10 cellular contexts compared by ENCODE assay signal in the genomic region with DNA sequence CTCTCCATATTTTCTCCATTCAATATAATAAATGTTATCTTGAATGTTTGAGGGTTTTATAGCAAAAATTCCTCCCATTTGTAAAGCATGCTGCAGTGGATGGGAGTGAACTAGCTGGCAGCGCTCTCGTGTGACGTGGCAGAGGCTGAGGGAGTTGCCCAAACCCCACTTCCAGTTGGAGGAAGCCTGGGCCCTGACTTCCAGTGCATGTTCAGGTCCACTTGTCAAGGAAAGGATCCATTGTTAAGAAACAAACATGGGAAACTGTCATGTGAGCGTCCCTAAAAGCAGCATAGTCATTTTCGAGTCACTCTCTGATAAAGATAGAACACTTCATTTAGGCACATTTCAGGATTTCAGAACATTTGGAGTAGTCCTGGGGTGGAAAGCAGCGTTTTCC.
DNase-seq lines count a peak whose midpoint lies in the region; ATAC-seq and TF ChIP-seq lines count a peak whose summit lies in the region.
"Had no signal": no experiment of that assay in that cellular context is flagged by ENCODE, and none has a peak within 500 bp of the region (broad histone marks: within the 10 kb centered on the region; RNA-seq: fewer than 3 reads in every experiment).

No MANE protein-coding gene starts in this region.

- H3K4me1 ChIP-seq in esophagus muscularis mucosa = peaks cover 13 to 34% (median 29%) of the 10 kb centered on the region in 4 donors
- H3K4me1 ChIP-seq in neural progenitor cell = peaks cover 14% of the 10 kb centered on the region

- TF ChIP-seq EP300 in esophagus muscularis mucosa (IDR thresholded peaks at IDR 0.05) = no peak

- peak; percentile 4; the same call in 2 of the 3 replicates for ATAC-seq in SK-N-SH treated with all-trans-retinoic acid at 6 μM for 48 hours

- peak overlapping the region; percentile 48 for H3K4me3 Mint-ChIP-seq in neural progenitor cell
- H3K4me3 Mint-ChIP-seq: naive B cell had no signal

- TF ChIP-seq POLR2A in esophagus muscularis mucosa (IDR thresholded peaks at IDR 0.05; ENCODE audit: low read depth) = no peak

- H3K27ac ChIP-seq in esophagus muscularis mucosa (replicated peaks in 1 of 4) (peak overlapping the region in 3 of 4 donors; percentile 6 to 26 (median 12)), neural progenitor cell (no peak overlapping the region)

- H3K27me3 ChIP-seq in esophagus muscularis mucosa (no peaks in the 10 kb centered on the region), neural progenitor cell (no peaks in the 10 kb centered on the region)

- H3K9me3 ChIP-seq in esophagus muscularis mucosa (no peaks in the 10 kb centered on the region), neural progenitor cell (ENCODE audit: low read depth) (no peaks in the 10 kb centered on the region)

- TF ChIP-seq CTCF in AG10803 (conservative IDR thresholded peaks at IDR 0.05; ENCODE audit: low read length) (no peak), esophagus muscularis mucosa (IDR thresholded peaks at IDR 0.05) (no peak), neural progenitor cell (IDR thresholded peaks at IDR 0.05) (no peak)

- H3F3A ChIP-seq in neural progenitor cell (ENCODE audit: low read depth) = no peaks in the 10 kb centered on the region

- H3K27me3 Mint-ChIP-seq in neural progenitor cell (ENCODE audit: insufficient read depth, low read depth) = peaks cover 4% of the 10 kb centered on the region
- H3K27me3 Mint-ChIP-seq: naive B cell had no signal

- H3K36me3 ChIP-seq in esophagus muscularis mucosa (no peaks in the 10 kb centered on the region), neural progenitor cell (no peaks in the 10 kb centered on the region)

- H3K9ac ChIP-seq in neural progenitor cell = no peak overlapping the region

- no peaks in the 10 kb centered on the region for H3K79me2 ChIP-seq in neural progenitor cell (ENCODE audit: low read depth)

- H3K36me3 Mint-ChIP-seq in neural progenitor cell = no peaks in the 10 kb centered on the region
- H3K36me3 Mint-ChIP-seq: naive B cell had no signal

- H3K9me3 Mint-ChIP-seq in neural progenitor cell = no peaks in the 10 kb centered on the region
- H3K9me3 Mint-ChIP-seq: naive B cell had no signal

- no peaks in the 10 kb centered on the region for H4K20me1 ChIP-seq in neural progenitor cell (ENCODE audit: low read depth)

- H3K4me1 Mint-ChIP-seq in neural progenitor cell = peaks cover 57% of the 10 kb centered on the region

- no peak overlapping the region for H3K4me2 ChIP-seq in neural progenitor cell

- DNase-seq in AG10803 (ENCODE audit: low read depth) = peak; percentile 31
- DNase-seq in esophagus muscularis mucosa (ENCODE audit: extremely low spot score) = no peak
- DNase-seq in neural progenitor cell (ENCODE audit: low spot score) = no peak
- DNase-seq in activated CD8-positive, alpha-beta memory T cell treated with anti-CD3 and anti-CD28 coated beads, Interleukin-2, amount 50 U/mL, for 4 hours = no peak
- DNase-seq in effector CD4-positive, alpha-beta T cell = no peak
- DNase-seq in NCI-H1092 treated with DMSO at 0.1 percent for 48 hours (lab: John Stamatoyannopoulos, UW) = no peak
- DNase-seq in DMS53 treated with DMSO at 0.1 percent for 48 hours (lab: John Stamatoyannopoulos, UW; ENCODE audit: unreplicated experiment) = no peak

- intact Hi-C loops in esophagus muscularis mucosa (cut with DNase I) = loop anchor here (5.0 kb wide), 2 partner anchors 213 to 538 kb away; no protein-coding TSS in a partner anchor

- peak overlapping the region; percentile 79 for H3K27ac Mint-ChIP-seq in neural progenitor cell

- 73% methylated on average over 6 of the region's 6 CpGs for WGBS in esophagus muscularis mucosa

- no peak overlapping the region for H2AFZ ChIP-seq in neural progenitor cell (replicated peaks)

- H3K4me3 ChIP-seq in AG10803 (ENCODE audit: low read length) = no peak overlapping the region
- H3K4me3 ChIP-seq in esophagus muscularis mucosa = no peak overlapping the region
- no peak overlapping the region for H3K4me3 ChIP-seq in neural progenitor cell
- H3K4me3 ChIP-seq: GM12878 had no signal

TF ChIP-seq in SK-N-SH treated with all-trans-retinoic acid at 6 μM for 48 hours, 23 proteins besides CTCF, POLR2A, EP300 and RAD21 (continues in another document):
- TF ChIP-seq BACH2 (CRISPR knock-in tag; IDR thresholded peaks at IDR 0.05; ENCODE audit: borderline replicate concordance) (no peak), OSR1 (CRISPR knock-in tag; IDR thresholded peaks at IDR 0.05) (no peak), ZNF70 (CRISPR knock-in tag; IDR thresholded peaks at IDR 0.05) (no peak), GLIS3 (CRISPR knock-in tag; IDR thresholded peaks at IDR 0.05) (no peak), ARNTL (CRISPR knock-in tag; IDR thresholded peaks at IDR 0.05; ENCODE audit: borderline replicate concordance, low read depth) (no peak), RARB (CRISPR knock-in tag; IDR thresholded peaks at IDR 0.05) (no peak), ESRRG (CRISPR knock-in tag; IDR thresholded peaks at IDR 0.05) (no peak), CSDC2 (CRISPR knock-in tag; IDR thresholded peaks at IDR 0.05) (no peak), ISL1 (CRISPR knock-in tag; IDR thresholded peaks at IDR 0.05) (no peak), PPARA (CRISPR knock-in tag; IDR thresholded peaks at IDR 0.05; ENCODE audit: borderline replicate concordance) (no peak)
- TF ChIP-seq, protein P1, sequence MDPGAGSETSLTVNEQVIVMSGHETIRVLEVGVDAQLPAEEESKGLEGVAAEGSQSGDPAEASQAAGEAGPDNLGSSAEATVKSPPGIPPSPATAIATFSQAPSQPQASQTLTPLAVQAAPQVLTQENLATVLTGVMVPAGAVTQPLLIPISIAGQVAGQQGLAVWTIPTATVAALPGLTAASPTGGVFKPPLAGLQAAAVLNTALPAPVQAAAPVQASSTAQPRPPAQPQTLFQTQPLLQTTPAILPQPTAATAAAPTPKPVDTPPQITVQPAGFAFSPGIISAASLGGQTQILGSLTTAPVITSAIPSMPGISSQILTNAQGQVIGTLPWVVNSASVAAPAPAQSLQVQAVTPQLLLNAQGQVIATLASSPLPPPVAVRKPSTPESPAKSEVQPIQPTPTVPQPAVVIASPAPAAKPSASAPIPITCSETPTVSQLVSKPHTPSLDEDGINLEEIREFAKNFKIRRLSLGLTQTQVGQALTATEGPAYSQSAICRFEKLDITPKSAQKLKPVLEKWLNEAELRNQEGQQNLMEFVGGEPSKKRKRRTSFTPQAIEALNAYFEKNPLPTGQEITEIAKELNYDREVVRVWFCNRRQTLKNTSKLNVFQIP (CRISPR knock-in tag; IDR thresholded peaks at IDR 0.05; ENCODE audit: borderline replicate concordance, low read depth) = no peak
- TF ChIP-seq, protein P2, sequence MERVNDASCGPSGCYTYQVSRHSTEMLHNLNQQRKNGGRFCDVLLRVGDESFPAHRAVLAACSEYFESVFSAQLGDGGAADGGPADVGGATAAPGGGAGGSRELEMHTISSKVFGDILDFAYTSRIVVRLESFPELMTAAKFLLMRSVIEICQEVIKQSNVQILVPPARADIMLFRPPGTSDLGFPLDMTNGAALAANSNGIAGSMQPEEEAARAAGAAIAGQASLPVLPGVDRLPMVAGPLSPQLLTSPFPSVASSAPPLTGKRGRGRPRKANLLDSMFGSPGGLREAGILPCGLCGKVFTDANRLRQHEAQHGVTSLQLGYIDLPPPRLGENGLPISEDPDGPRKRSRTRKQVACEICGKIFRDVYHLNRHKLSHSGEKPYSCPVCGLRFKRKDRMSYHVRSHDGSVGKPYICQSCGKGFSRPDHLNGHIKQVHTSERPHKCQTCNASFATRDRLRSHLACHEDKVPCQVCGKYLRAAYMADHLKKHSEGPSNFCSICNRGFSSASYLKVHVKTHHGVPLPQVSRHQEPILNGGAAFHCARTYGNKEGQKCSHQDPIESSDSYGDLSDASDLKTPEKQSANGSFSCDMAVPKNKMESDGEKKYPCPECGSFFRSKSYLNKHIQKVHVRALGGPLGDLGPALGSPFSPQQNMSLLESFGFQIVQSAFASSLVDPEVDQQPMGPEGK (CRISPR knock-in tag; IDR thresholded peaks at IDR 0.05; ENCODE audit: borderline replicate concordance) = no peak
- TF ChIP-seq, protein P3, sequence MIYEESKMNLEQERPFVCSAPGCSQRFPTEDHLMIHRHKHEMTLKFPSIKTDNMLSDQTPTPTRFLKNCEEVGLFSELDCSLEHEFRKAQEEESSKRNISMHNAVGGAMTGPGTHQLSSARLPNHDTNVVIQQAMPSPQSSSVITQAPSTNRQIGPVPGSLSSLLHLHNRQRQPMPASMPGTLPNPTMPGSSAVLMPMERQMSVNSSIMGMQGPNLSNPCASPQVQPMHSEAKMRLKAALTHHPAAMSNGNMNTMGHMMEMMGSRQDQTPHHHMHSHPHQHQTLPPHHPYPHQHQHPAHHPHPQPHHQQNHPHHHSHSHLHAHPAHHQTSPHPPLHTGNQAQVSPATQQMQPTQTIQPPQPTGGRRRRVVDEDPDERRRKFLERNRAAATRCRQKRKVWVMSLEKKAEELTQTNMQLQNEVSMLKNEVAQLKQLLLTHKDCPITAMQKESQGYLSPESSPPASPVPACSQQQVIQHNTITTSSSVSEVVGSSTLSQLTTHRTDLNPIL (CRISPR knock-in tag; IDR thresholded peaks at IDR 0.05; ENCODE audit: low read depth) = no peak
- TF ChIP-seq, protein P4, sequence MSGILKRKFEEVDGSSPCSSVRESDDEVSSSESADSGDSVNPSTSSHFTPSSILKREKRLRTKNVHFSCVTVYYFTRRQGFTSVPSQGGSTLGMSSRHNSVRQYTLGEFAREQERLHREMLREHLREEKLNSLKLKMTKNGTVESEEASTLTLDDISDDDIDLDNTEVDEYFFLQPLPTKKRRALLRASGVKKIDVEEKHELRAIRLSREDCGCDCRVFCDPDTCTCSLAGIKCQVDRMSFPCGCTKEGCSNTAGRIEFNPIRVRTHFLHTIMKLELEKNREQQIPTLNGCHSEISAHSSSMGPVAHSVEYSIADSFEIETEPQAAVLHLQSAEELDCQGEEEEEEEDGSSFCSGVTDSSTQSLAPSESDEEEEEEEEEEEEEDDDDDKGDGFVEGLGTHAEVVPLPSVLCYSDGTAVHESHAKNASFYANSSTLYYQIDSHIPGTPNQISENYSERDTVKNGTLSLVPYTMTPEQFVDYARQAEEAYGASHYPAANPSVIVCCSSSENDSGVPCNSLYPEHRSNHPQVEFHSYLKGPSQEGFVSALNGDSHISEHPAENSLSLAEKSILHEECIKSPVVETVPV (CRISPR knock-in tag; IDR thresholded peaks at IDR 0.05) = no peak
